ENCODE assay signal across 8 cellular contexts in genomic region chr2:122471779-122472178, GRCh38.
"Had no signal": no experiment of that assay in that cellular context is flagged by ENCODE, and none has a peak within 500 bp of the region (broad histone marks: within the 10 kb centered on the region; RNA-seq: fewer than 3 reads in every experiment).

No MANE protein-coding gene starts in this region.

- FAIRE-seq: H1, H54, HTR-8/SVneo had no signal

- DNase-seq: H9, HCEC 1CT, IMR-90, KBM-7 had no signal

- H2AFZ ChIP-seq: GM23338 had no signal

- H3K4me3 ChIP-seq: GM23338 had no signal

- H3K4me2 ChIP-seq: GM23338 had no signal

- ATAC-seq: GM23338 had no signal
